ENCODE assay signal across 31 cellular contexts in genomic region chr13:92553470-92554114, GRCh38.
DNase-seq lines count a peak whose midpoint lies in the region; ATAC-seq, FAIRE-seq and TF ChIP-seq lines count a peak whose summit lies in the region.
"Had no signal": no experiment of that assay in that cellular context is flagged by ENCODE, and none has a peak within 500 bp of the region (broad histone marks: within the 10 kb centered on the region; RNA-seq: fewer than 3 reads in every experiment).

No MANE protein-coding gene starts in this region.

- POLR2A ChIA-PET in HepG2 (lab: Yijun Ruan, JAX) (no interaction called here), K562 (lab: Yijun Ruan, JAX) (interaction anchor here (0.5 to 0.6 kb wide), 2 partner anchors 15 to 39 kb away, joined by 3 read pairs; no protein-coding TSS in a partner anchor)

- in situ Hi-C loops in HepG2 (cut with HindIII; ENCODE audit: extremely low pct_ligation_motif_present, low pct_unique_long_range_greater_than_20kb) = no loop called here
- in situ Hi-C loops in K562 (cut with MboI) = no loop called here

- no peaks in the 10 kb centered on the region for H3K9me1 ChIP-seq in K562 (ENCODE audit: control insufficient read depth, insufficient read depth, low read length)

- TF ChIP-seq CTCF in HepG2 (CRISPR knock-in tag; IDR thresholded peaks at IDR 0.05) (no peak), right lobe of liver (IDR thresholded peaks at IDR 0.05) (no peak), K562 (IDR thresholded peaks at IDR 0.05 in 2 of 3, conservative IDR thresholded peaks at IDR 0.05 in 1 of 3; ENCODE audit: insufficient read depth in 2 of 3, low read depth in 1 of 3, low read length in 3 of 3) (no peak)

- H3K36me3 ChIP-seq in HepG2 (replicated peaks in 1 of 2; ENCODE audit: control insufficient read depth in 1 of 2, insufficient read depth in 2 of 2, low read length in 2 of 2) (no peaks in the 10 kb centered on the region), right lobe of liver (no peaks in the 10 kb centered on the region), K562 (ENCODE audit: control insufficient read depth, insufficient read depth, low read length) (no peaks in the 10 kb centered on the region)
- H3K36me3 ChIP-seq: BE2C; BLaER1; BLaER1 treated with 17β-estradiol and CSF1 and Interleukin-3, amounts not matched to agents 10 nM and 100 nM had no signal

- H3K9ac ChIP-seq in HepG2 (ENCODE audit: insufficient read depth, low read depth, low read length) (no peak overlapping the region), K562 (ENCODE audit: insufficient read depth in 1 of 2, low read depth in 2 of 2, low read length in 2 of 2) (no peak overlapping the region)
- H3K9ac ChIP-seq: BLaER1; BLaER1 treated with 17β-estradiol and CSF1 and Interleukin-3, amounts not matched to agents 10 nM and 100 nM had no signal

- ATAC-seq in HepG2 = no peak
- no peak for ATAC-seq in right lobe of liver
- ATAC-seq in K562 = no peak
- no peak for ATAC-seq in stimulated activated naive CD8-positive, alpha-beta T cell treated with anti-CD3 and anti-CD28 coated beads, Interleukin-15, amount 100 ng/mL, for 72 hours
- ATAC-seq: A549; CD8-positive, alpha-beta T cell had no signal

- no peaks in the 10 kb centered on the region for H4K20me1 ChIP-seq in HepG2 (ENCODE audit: insufficient read depth, low read length)
- H4K20me1 ChIP-seq in K562 (replicated peaks; ENCODE audit: control insufficient read depth, insufficient read depth, low read length) = no peaks in the 10 kb centered on the region
- H4K20me1 ChIP-seq: BLaER1; BLaER1 treated with 17β-estradiol and CSF1 and Interleukin-3, amounts not matched to agents 10 nM and 100 nM had no signal

- H3K27ac Mint-ChIP-seq in stimulated activated naive CD8-positive, alpha-beta T cell treated with anti-CD3 and anti-CD28 coated beads, Interleukin-15, amount 100 ng/mL, for 72 hours = no peak overlapping the region
- H3K27ac Mint-ChIP-seq: B cell; CD14-positive monocyte; CD4-positive, alpha-beta memory T cell; CD4-positive, alpha-beta T cell; CD4-positive, CD25-positive, alpha-beta regulatory T cell; CD8-positive, alpha-beta memory T cell; CD8-positive, alpha-beta T cell had no signal

- H3K9me3 ChIP-seq in HepG2 (ENCODE audit: low read length) (no peaks in the 10 kb centered on the region), right lobe of liver (no peaks in the 10 kb centered on the region), K562 (replicated peaks; ENCODE audit: control insufficient read depth, insufficient read depth, low read depth, low read length) (peaks cover 2% of the 10 kb centered on the region; the same call in 1 of the 2 replicates)
- H3K9me3 ChIP-seq: A549; BE2C; BLaER1; BLaER1 treated with 17β-estradiol and CSF1 and Interleukin-3, amounts not matched to agents 10 nM and 100 nM; Caco-2 had no signal

- FAIRE-seq in HepG2 (lab: Jason Lieb, UNC) (no peak), K562 (lab: Jason Lieb, UNC) (no peak)
- FAIRE-seq: A549 had no signal

- H3K4me3 ChIP-seq in HepG2 (replicated peaks in 1 of 3; ENCODE audit: insufficient read depth in 1 of 3, low read depth in 2 of 3, low read length in 3 of 3) (no peak overlapping the region), right lobe of liver (no peak overlapping the region), K562 (no peak overlapping the region)
- H3K4me3 ChIP-seq: A549; BLaER1; BLaER1 treated with 17β-estradiol and CSF1 and Interleukin-3, amounts not matched to agents 10 nM and 100 nM had no signal

- no peaks in the 10 kb centered on the region for H3K4me1 Mint-ChIP-seq in stimulated activated naive CD8-positive, alpha-beta T cell treated with anti-CD3 and anti-CD28 coated beads, Interleukin-15, amount 100 ng/mL, for 72 hours
- H3K4me1 Mint-ChIP-seq: B cell; CD14-positive monocyte; CD4-positive, alpha-beta memory T cell; CD4-positive, CD25-positive, alpha-beta regulatory T cell; CD8-positive, alpha-beta memory T cell had no signal

- no peak overlapping the region for H3K4me2 ChIP-seq in HepG2 (ENCODE audit: low read depth, low read length)
- no peak overlapping the region for H3K4me2 ChIP-seq in K562 (ENCODE audit: insufficient read depth, low read length)
- H3K4me2 ChIP-seq: A549; BLaER1; BLaER1 treated with 17β-estradiol and CSF1 and Interleukin-3, amounts not matched to agents 10 nM and 100 nM had no signal

- H3K9me3 Mint-ChIP-seq in stimulated activated naive CD8-positive, alpha-beta T cell treated with anti-CD3 and anti-CD28 coated beads, Interleukin-15, amount 100 ng/mL, for 72 hours = no peaks in the 10 kb centered on the region

- H3K27me3 ChIP-seq in HepG2 (ENCODE audit: control insufficient read depth in 1 of 2, insufficient read depth in 2 of 2, low read length in 2 of 2) = no peaks in the 10 kb centered on the region
- no peaks in the 10 kb centered on the region for H3K27me3 ChIP-seq in right lobe of liver
- H3K27me3 ChIP-seq in K562 (ENCODE audit: control insufficient read depth in 2 of 2, insufficient read depth in 2 of 2, low read length in 2 of 2) = no peaks in the 10 kb centered on the region
- H3K27me3 ChIP-seq: BE2C; BLaER1; BLaER1 treated with 17β-estradiol and CSF1 and Interleukin-3, amounts not matched to agents 10 nM and 100 nM had no signal

- WGBS in HepG2 (ENCODE audit: low lambda C conversion rate) = 4% methylated on average over 3 of the region's 3 CpGs
- WGBS in right lobe of liver (ENCODE audit: insufficient coverage, low coverage, low lambda C conversion rate, missing lambda C conversion rate) = 93% methylated on average over 3 of the region's 3 CpGs
- WGBS in K562 (ENCODE audit: insufficient coverage, low coverage, missing lambda C conversion rate) = 0% methylated on average over 3 of the region's 3 CpGs

- no peak for DNase-seq in HepG2 (ENCODE audit: low spot score)
- DNase-seq in right lobe of liver = no peak
- DNase-seq in K562 (ENCODE audit: extremely low read depth in 1 of 4, low spot score in 3 of 4) = no peak
- DNase-seq in stimulated activated naive CD8-positive, alpha-beta T cell treated with anti-CD3 and anti-CD28 coated beads, Interleukin-15, amount 100 ng/mL, for 72 hours = no peak
- DNase-seq: 8988T; ACHN; AML-193; BE2C; C1 segment of cervical spinal cord; Caco-2; Calu3; CD4-positive, alpha-beta memory T cell; CD4-positive, alpha-beta T cell; CD4-positive, CD25-positive, alpha-beta regulatory T cell; CD8-positive, alpha-beta memory T cell; CD8-positive, alpha-beta T cell; COR-L47; DMS 273 treated with DMSO at 0.1 percent for 48 hours; DMS153; DMS53; DMS79; DMS79 treated with DMSO at 0.1 percent for 48 hours; DND-41; EL had no signal

- no peak for TF ChIP-seq RAD21 in HepG2 (CRISPR knock-in tag; IDR thresholded peaks at IDR 0.05)
- no peak for TF ChIP-seq RAD21 in K562 (CRISPR knock-in tag; conservative IDR thresholded peaks at IDR 0.05 in 1 of 2, IDR thresholded peaks at IDR 0.05 in 1 of 2)

- no peak overlapping the region for H3K4me3 Mint-ChIP-seq in stimulated activated naive CD8-positive, alpha-beta T cell treated with anti-CD3 and anti-CD28 coated beads, Interleukin-15, amount 100 ng/mL, for 72 hours
- H3K4me3 Mint-ChIP-seq: B cell; CD14-positive monocyte; CD4-positive, alpha-beta memory T cell; CD4-positive, alpha-beta T cell; CD4-positive, CD25-positive, alpha-beta regulatory T cell; CD8-positive, alpha-beta memory T cell; CD8-positive, alpha-beta T cell had no signal

- TF ChIP-seq POLR2A in HepG2 (IDR thresholded peaks at IDR 0.05; ENCODE audit: insufficient read depth in 1 of 2, low read depth in 2 of 2, low read length in 2 of 2) (no peak), right lobe of liver (IDR thresholded peaks at IDR 0.05) (no peak), K562 (conservative IDR thresholded peaks at IDR 0.05) (no peak)

- no peaks in the 10 kb centered on the region for H3K27me3 Mint-ChIP-seq in stimulated activated naive CD8-positive, alpha-beta T cell treated with anti-CD3 and anti-CD28 coated beads, Interleukin-15, amount 100 ng/mL, for 72 hours
- H3K27me3 Mint-ChIP-seq: B cell; CD4-positive, alpha-beta memory T cell; CD4-positive, alpha-beta T cell; CD4-positive, CD25-positive, alpha-beta regulatory T cell; CD8-positive, alpha-beta memory T cell had no signal

- intact Hi-C loops in HepG2 (cut with micrococcal nuclease; ENCODE audit: unreplicated experiment) = no loop called here
- intact Hi-C loops in right lobe of liver (cut with DNase I) = no loop called here
- intact Hi-C loops in K562 (cut with micrococcal nuclease) = no loop called here

- CTCF ChIA-PET in HepG2 (lab: Yijun Ruan, JAX; ENCODE audit: low intra/inter-chr PET ratio, low total read pairs) (no interaction called here), K562 (lab: Yijun Ruan, JAX; ENCODE audit: low intra/inter-chr PET ratio) (no interaction called here)

- BruUV-seq in HepG2 (replicated peaks; lab: Mats Ljungman, UMichigan) (no TSS peak), K562 (replicated peaks; lab: Mats Ljungman, UMichigan) (no TSS peak)

- no peak for TF ChIP-seq EP300 in HepG2 (IDR thresholded peaks at IDR 0.05; ENCODE audit: low read depth in 2 of 2, low read length in 2 of 2)
- no peak for TF ChIP-seq EP300 in HepG2 (CRISPR knock-in tag; IDR thresholded peaks at IDR 0.05; ENCODE audit: borderline replicate concordance)
- no peak for TF ChIP-seq EP300 in K562 (IDR thresholded peaks at IDR 0.05; ENCODE audit: low read length)

- H3K79me2 ChIP-seq in HepG2 (ENCODE audit: insufficient read depth, low read length) (no peaks in the 10 kb centered on the region), K562 (ENCODE audit: control insufficient read depth, insufficient read depth, low read length) (no peaks in the 10 kb centered on the region)

- H2AFZ ChIP-seq in HepG2 (ENCODE audit: low read length) (no peak overlapping the region), K562 (ENCODE audit: low read depth, low read length) (no peak overlapping the region)

- H3K4me1 ChIP-seq in HepG2 (ENCODE audit: insufficient read depth, low read length) (no peaks in the 10 kb centered on the region), right lobe of liver (no peaks in the 10 kb centered on the region), K562 (replicated peaks in 1 of 2; ENCODE audit: control insufficient read depth in 2 of 2, insufficient read depth in 2 of 2, low read length in 2 of 2) (no peaks in the 10 kb centered on the region)
- H3K4me1 ChIP-seq: A549; BE2C; BLaER1; BLaER1 treated with 17β-estradiol and CSF1 and Interleukin-3, amounts not matched to agents 10 nM and 100 nM had no signal

- no peak overlapping the region for H3K27ac ChIP-seq in HepG2 (ENCODE audit: extremely low read length, insufficient read depth, low read length)
- no peak overlapping the region for H3K27ac ChIP-seq in right lobe of liver
- no peak overlapping the region for H3K27ac ChIP-seq in K562 (ENCODE audit: extremely low read depth, low read depth, low read length)
- H3K27ac ChIP-seq: 22Rv1; A549; BLaER1; BLaER1 treated with 17β-estradiol and CSF1 and Interleukin-3, amounts not matched to agents 10 nM and 100 nM; C4-2B had no signal

TF ChIP-seq in HepG2, 621 proteins besides CTCF, POLR2A, EP300 and RAD21 (continues in another document):
- TF ChIP-seq NFKBIZ (CRISPR knock-in tag; IDR thresholded peaks at IDR 0.05) = no peak

Comparison
In these comparisons a context has a peak if more than half of its experiments do, and no peak if none do; other contexts are left out.
1. Of the 241 proteins assayed by ChIP-seq in both HepG2 and K562: peak only in HepG2: none; only in K562: ARID3A, MAFK and TFE3; in both: none; in neither: 235; mixed calls (peak in some experiments, not most) for 3.